In genomic region chr2:44979581-44979980, GRCh38 we compare ENCODE assay signal across 39 cellular contexts. TPM values are rescaled to one million over a fixed set of nuclear protein-coding genes. Genes with fewer than 3 reads are reported as not detected.
"Had no signal": no experiment of that assay in that cellular context is flagged by ENCODE, and none has a peak within 500 bp of the region (broad histone marks: within the 10 kb centered on the region; RNA-seq: fewer than 3 reads in every experiment).

No MANE protein-coding gene starts in this region.

- DNase-seq: Karpas-422, Kasumi-1, KBM-7, KG1, MG63, MM.1S, MV-4-11, NCI-H1048, NCI-H1092, NCI-H1092 treated with DMSO at 0.1 percent for 48 hours, NCI-H1105, NCI-H1105 treated with DMSO at 0.1 percent for 48 hours, NCI-H1417, NCI-H1417 treated with DMSO at 0.1 percent for 48 hours, NCI-H1436, NCI-H1436 treated with DMSO at 0.1 percent for 48 hours, NCI-H146, NCI-H1694, NCI-H1694 treated with DMSO at 0.1 percent for 48 hours, NCI-H187, NCI-H187 treated with DMSO at 0.1 percent for 48 hours, NCI-H1930, NCI-H2029, NCI-H2029 treated with DMSO at 0.1 percent for 48 hours, NCI-H2081, NCI-H2081 treated with DMSO at 0.1 percent for 48 hours, NCI-H2107, NCI-H2171, NCI-H2171 treated with DMSO at 0.1 percent for 48 hours, NCI-H2227 treated with DMSO at 0.1 percent for 48 hours, NCI-H226, NCI-H345, NCI-H446, NCI-H446 treated with DMSO at 0.1 percent for 48 hours, NCI-H510A had no signal

- H3K9me3 ChIP-seq: MG63 had no signal

- H3K27ac ChIP-seq: KMS-11 had no signal

- H3K4me3 ChIP-seq: MG63 had no signal

- H3K27me3 ChIP-seq: MG63 had no signal

- H3K36me3 ChIP-seq: MG63 had no signal

RNA-seq across cellular contexts. Expression of gene SIX3, which starts 38.1 kb away (rescaled TPM):
- total RNA-seq: LHCN-M2, M059J, MCF 10A had no signal
